ENCODE assay signal across 11 cellular contexts in the genomic region with DNA sequence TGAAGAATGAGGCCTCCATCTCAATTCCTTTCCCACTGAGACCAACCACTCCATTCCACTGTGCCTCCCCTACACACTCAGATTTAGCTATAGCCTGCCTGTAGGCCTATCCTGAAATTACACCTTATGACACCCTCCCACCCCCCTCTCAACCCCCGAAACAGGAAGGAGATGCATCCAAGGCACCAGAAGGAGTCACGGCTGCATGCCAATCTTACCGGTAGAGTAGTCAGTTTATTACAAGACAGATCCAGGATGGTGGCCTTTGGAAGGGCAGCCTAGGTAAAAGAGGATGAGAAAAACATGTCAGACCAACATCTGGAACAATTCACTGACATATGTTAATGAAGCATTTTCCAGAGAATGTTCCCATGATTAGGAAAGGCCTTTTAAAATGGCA. TPM values are rescaled to one million over a fixed set of nuclear protein-coding genes. Genes with fewer than 3 reads are reported as not detected.
DNase-seq lines count a peak whose midpoint lies in the region; ATAC-seq, FAIRE-seq and TF ChIP-seq lines count a peak whose summit lies in the region.
"Had no signal": no experiment of that assay in that cellular context is flagged by ENCODE, and none has a peak within 500 bp of the region (broad histone marks: within the 10 kb centered on the region; RNA-seq: fewer than 3 reads in every experiment).

No MANE protein-coding gene starts in this region.

- H3K4me1 ChIP-seq in BLaER1 (peaks cover 24% of the 10 kb centered on the region), GM23248 (ENCODE audit: insufficient read depth) (peaks cover 18% of the 10 kb centered on the region), keratinocyte (ENCODE audit: control insufficient read depth, extremely low read depth, insufficient read depth, low read length) (peaks cover 17% of the 10 kb centered on the region), upper lobe of left lung (peaks cover 22 to 29% (median 26%) of the 10 kb centered on the region in 4 donors), BE2C (no peaks in the 10 kb centered on the region)

- H2AFZ ChIP-seq in GM23248, result no peak overlapping the region
- no peak overlapping the region for H2AFZ ChIP-seq in keratinocyte (ENCODE audit: control insufficient read depth, low read length)

- no peak overlapping the region for H3K4me3 ChIP-seq in BLaER1
- peak overlapping the region; percentile 96 for H3K4me3 ChIP-seq in GM23248
- peak overlapping the region in 2 of 3 experiments; percentile 16 to 30 for H3K4me3 ChIP-seq in keratinocyte (ENCODE audit: control insufficient read depth in 2 of 3, extremely low read depth in 1 of 3, insufficient read depth in 2 of 3, low read depth in 1 of 3, low read length in 3 of 3)
- H3K4me3 ChIP-seq in upper lobe of left lung, result peak overlapping the region in 1 of 4 donors; percentile 95
- H3K4me3 ChIP-seq in BE2C (ENCODE audit: low read depth, low read length), result no peak overlapping the region
- H3K4me3 ChIP-seq: ovary had no signal

- peaks cover 65% of the 10 kb centered on the region for H4K20me1 ChIP-seq in BLaER1
- H4K20me1 ChIP-seq in GM23248 (ENCODE audit: insufficient read depth), result peaks cover 7% of the 10 kb centered on the region; the same call in 1 of the 2 replicates
- H4K20me1 ChIP-seq in keratinocyte (ENCODE audit: control insufficient read depth, extremely low read depth, insufficient read depth, low read length), result peaks cover 8% of the 10 kb centered on the region

- peaks cover 24% of the 10 kb centered on the region for H3K4me1 Mint-ChIP-seq in activated T-helper 2 cell treated with anti-CD3 and anti-CD28 coated beads, Interferon-gamma antibody, Interleukin-2, Interleukin-4, amounts not matched to agents 10 μg/mL and 5 μg/mL and 100 μg/mL, durations not matched to agents 14 hours and 24 hours and 36 hours (ENCODE audit: low read depth)

- H3K79me2 ChIP-seq in GM23248 (ENCODE audit: insufficient read depth) (peaks cover 76% of the 10 kb centered on the region), keratinocyte (ENCODE audit: control insufficient read depth, insufficient read depth, low read length) (peaks cover 69% of the 10 kb centered on the region)

- dilution Hi-C loops in keratinocyte (cut with MboI; ENCODE audit: extremely low pct_ligation_motif_present, low sequenced_read_pairs), result no loop called here

- H3K9me3 Mint-ChIP-seq in activated T-helper 2 cell treated with anti-CD3 and anti-CD28 coated beads, Interferon-gamma antibody, Interleukin-2, Interleukin-4, amounts not matched to agents 10 μg/mL and 5 μg/mL and 100 μg/mL, durations not matched to agents 14 hours and 24 hours and 36 hours, result peaks cover 2% of the 10 kb centered on the region

- 0 out of 2 replicates have a peak, but pooled peaks cover 9% of the 10 kb centered on the region for H3F3A ChIP-seq in GM23248 (ENCODE audit: insufficient read depth)

- H3K36me3 ChIP-seq in BLaER1 (peaks cover 62% of the 10 kb centered on the region), GM23248 (ENCODE audit: low read depth) (peaks cover 50% of the 10 kb centered on the region), keratinocyte (ENCODE audit: control insufficient read depth in 2 of 2, extremely low read depth in 1 of 2, insufficient read depth in 2 of 2, low read length in 2 of 2) (peaks cover 29 to 54% of the 10 kb centered on the region in 2 experiments), upper lobe of left lung (peaks cover 38 to 58% (median 52%) of the 10 kb centered on the region in 4 donors), BE2C (peaks cover 49% of the 10 kb centered on the region)
- H3K36me3 ChIP-seq: ovary had no signal

- ATAC-seq in upper lobe of left lung (ENCODE audit: low FRiP score in 2 of 2), result no peak
- ATAC-seq in GM21390 (IDR thresholded peaks at IDR 0.05; ENCODE audit: unreplicated experiment), result no peak

- intact Hi-C loops in activated T-helper 2 cell treated with anti-CD3 and anti-CD28 coated beads, Interferon-gamma antibody, Interleukin-2, Interleukin-4, amounts not matched to agents 10 μg/mL and 5 μg/mL and 100 μg/mL, durations not matched to agents 14 hours and 24 hours and 36 hours (cut with micrococcal nuclease), result no loop called here

- H3K9ac ChIP-seq in BLaER1, result no peak overlapping the region
- H3K9ac ChIP-seq in GM23248, result peak overlapping the region; percentile 100
- peak overlapping the region; percentile 36 for H3K9ac ChIP-seq in keratinocyte (ENCODE audit: control insufficient read depth, extremely low read depth, insufficient read depth, low read length)

- no peaks in the 10 kb centered on the region for H3K27me3 Mint-ChIP-seq in activated T-helper 2 cell treated with anti-CD3 and anti-CD28 coated beads, Interferon-gamma antibody, Interleukin-2, Interleukin-4, amounts not matched to agents 10 μg/mL and 5 μg/mL and 100 μg/mL, durations not matched to agents 14 hours and 24 hours and 36 hours (ENCODE audit: low read depth)

- no peak overlapping the region for H3K27ac ChIP-seq in BLaER1
- no peak overlapping the region for H3K27ac ChIP-seq in GM23248
- no peak overlapping the region for H3K27ac ChIP-seq in keratinocyte (ENCODE audit: control insufficient read depth, insufficient read depth, low read length)
- H3K27ac ChIP-seq in upper lobe of left lung, result peak overlapping the region in 1 of 4 donors; percentile 5
- H3K27ac ChIP-seq: ovary had no signal

- TF ChIP-seq POLR2A in upper lobe of left lung (IDR thresholded peaks at IDR 0.05), result no peak

- H3K4me2 ChIP-seq in BLaER1, result peak overlapping the region; percentile 96; the same call in 1 of the 2 replicates
- H3K4me2 ChIP-seq in GM23248 (ENCODE audit: unreplicated experiment), result peak overlapping the region; percentile 96
- peak overlapping the region; percentile 95 for H3K4me2 ChIP-seq in keratinocyte (ENCODE audit: control insufficient read depth, extremely low read depth, insufficient read depth, low read depth, low read length)

- H3K27me3 ChIP-seq in BLaER1 (no peaks in the 10 kb centered on the region), GM23248 (replicated peaks; ENCODE audit: insufficient read depth) (no peaks in the 10 kb centered on the region), keratinocyte (ENCODE audit: control insufficient read depth, extremely low read depth, insufficient read depth, low read length) (no peaks in the 10 kb centered on the region), upper lobe of left lung (no peaks in the 10 kb centered on the region), BE2C (no peaks in the 10 kb centered on the region)
- H3K27me3 ChIP-seq: ovary had no signal

- TF ChIP-seq CTCF in keratinocyte (optimal IDR thresholded peaks at IDR 0.05 in 1 of 3, IDR thresholded peaks at IDR 0.05 in 1 of 3, conservative IDR thresholded peaks at IDR 0.05 in 1 of 3; ENCODE audit: extremely low read depth in 1 of 3, insufficient read depth in 2 of 3, low read length in 3 of 3) (peak in 1 of 3 experiments; percentile 8), upper lobe of left lung (IDR thresholded peaks at IDR 0.05) (no peak), BE2C (IDR thresholded peaks at IDR 0.05; ENCODE audit: low read depth, low read length) (no peak)

- TF ChIP-seq EP300 in upper lobe of left lung (IDR thresholded peaks at IDR 0.05), result no peak

- no peaks in the 10 kb centered on the region for H3K9me1 ChIP-seq in keratinocyte (ENCODE audit: control insufficient read depth, extremely low read depth, insufficient read depth, low read length)

- no peak for FAIRE-seq in keratinocyte (lab: Jason Lieb, UNC)
- FAIRE-seq: islet of Langerhans had no signal

- H3K36me3 Mint-ChIP-seq in activated T-helper 2 cell treated with anti-CD3 and anti-CD28 coated beads, Interferon-gamma antibody, Interleukin-2, Interleukin-4, amounts not matched to agents 10 μg/mL and 5 μg/mL and 100 μg/mL, durations not matched to agents 14 hours and 24 hours and 36 hours (ENCODE audit: low read depth), result peaks cover 61% of the 10 kb centered on the region

- peak overlapping the region; percentile 99 for H3K4me3 Mint-ChIP-seq in activated T-helper 2 cell treated with anti-CD3 and anti-CD28 coated beads, Interferon-gamma antibody, Interleukin-2, Interleukin-4, amounts not matched to agents 10 μg/mL and 5 μg/mL and 100 μg/mL, durations not matched to agents 14 hours and 24 hours and 36 hours (ENCODE audit: low read depth)

- no peaks in the 10 kb centered on the region for H3K9me2 ChIP-seq in GM23248 (ENCODE audit: insufficient read depth)

- DNase-seq in GM23248 (peak; percentile 40), keratinocyte (ENCODE audit: low read depth, low spot score) (no peak), NCI-H1048 (lab: John Stamatoyannopoulos, UW) (no peak), upper lobe of left lung (no peak), BE2C (no peak)
- DNase-seq in activated T-helper 2 cell treated with anti-CD3 and anti-CD28 coated beads, Interferon-gamma antibody, Interleukin-2, Interleukin-4, amounts not matched to agents 10 μg/mL and 5 μg/mL and 100 μg/mL, durations not matched to agents 14 hours and 24 hours and 36 hours (ENCODE audit: low spot score), result no peak
- DNase-seq: NCI-H69, ovary had no signal

- WGBS in GM23248 (ENCODE audit: low coverage in 1 of 2, low lambda C conversion rate in 2 of 2, missing lambda C conversion rate in 2 of 2), 2 experiments, result 2 to 4% methylated on average over 3 of the region's 3 CpGs
- WGBS in upper lobe of left lung, 2 donors, result 42 to 44% methylated on average over 3 of the region's 3 CpGs

- H3K9me3 ChIP-seq in BLaER1 (peaks cover 12% of the 10 kb centered on the region), GM23248 (ENCODE audit: low read depth) (no peaks in the 10 kb centered on the region), keratinocyte (ENCODE audit: control insufficient read depth, low read depth, low read length) (no peaks in the 10 kb centered on the region), upper lobe of left lung (no peaks in the 10 kb centered on the region), BE2C (no peaks in the 10 kb centered on the region)
- H3K9me3 ChIP-seq: ovary had no signal

- H3K27ac Mint-ChIP-seq in activated T-helper 2 cell treated with anti-CD3 and anti-CD28 coated beads, Interferon-gamma antibody, Interleukin-2, Interleukin-4, amounts not matched to agents 10 μg/mL and 5 μg/mL and 100 μg/mL, durations not matched to agents 14 hours and 24 hours and 36 hours, result no peak overlapping the region

- in situ Hi-C loops in GM23248 (cut with MboI), result no loop called here

RNA-seq across cellular contexts. Expression of gene LRRC59, which starts 2.6 kb away (rescaled TPM):
- 144 and 164 TPM in 2 replicates for total RNA-seq in GM23248 (2014; rRNA removed; shearing (Covaris generic))
- polyA plus RNA-seq in GM23248 (2016; fragmentation: Nextera tagmentation; extraction: Ambion mirVana) (110 and 111 TPM in 2 replicates), keratinocyte (90.4 to 162 TPM (median 152 TPM) in 3 replicates)
- 118 and 119 TPM in 2 replicates for total RNA-seq in activated T-helper 2 cell treated with anti-CD3 and anti-CD28 coated beads, Interferon-gamma antibody, Interleukin-2, Interleukin-4, amounts not matched to agents 10 μg/mL and 5 μg/mL and 100 μg/mL, durations not matched to agents 14 hours and 24 hours and 36 hours
- 25.2 TPM for polyA plus RNA-seq in keratinocyte (2011; ENCODE audit: low read depth)
- 134 and 193 TPM in 2 replicates for polyA plus RNA-seq in keratinocyte (2011; cell fraction: cytosol; rRNA removed)
- 99.4 and 102 TPM in 2 replicates for polyA plus RNA-seq in keratinocyte (2011; cell fraction: nucleus; rRNA removed)
- 52.5 and 197 TPM in 2 replicates for polyA plus RNA-seq in keratinocyte (2012; ENCODE audit: low replicate concordance)
- 122 to 199 TPM (median 164 TPM) in 3 replicates for polyA minus RNA-seq in keratinocyte
- polyA minus RNA-seq in keratinocyte (2011; cell fraction: cytosol; rRNA and poly(A)+ RNA removed), result 102 TPM
- polyA minus RNA-seq in keratinocyte (2011; cell fraction: nucleus; rRNA and poly(A)+ RNA removed), result 38.3 and 62.2 TPM in 2 replicates
- total RNA-seq in upper lobe of left lung, result 100 to 1,000 TPM in 1 of 6 donors, 10 to 100 TPM in 5; 19.9 to 135 (median 67.0) TPM
- 302 TPM for polyA plus RNA-seq in BE2C (2012; ENCODE audit: insufficient read depth, insufficient read length, low read depth)

RNA-seq across cellular contexts. Expression of gene EME1, which starts 21.7 kb away (rescaled TPM):
- total RNA-seq in GM23248 (2014; rRNA removed; shearing (Covaris generic)), result 1.1 and 4.3 TPM in 2 replicates
- polyA plus RNA-seq in GM23248 (2016; fragmentation: Nextera tagmentation; extraction: Ambion mirVana), result 3.8 and 4.1 TPM in 2 replicates
- 26.8 and 28.6 TPM in 2 replicates for total RNA-seq in activated T-helper 2 cell treated with anti-CD3 and anti-CD28 coated beads, Interferon-gamma antibody, Interleukin-2, Interleukin-4, amounts not matched to agents 10 μg/mL and 5 μg/mL and 100 μg/mL, durations not matched to agents 14 hours and 24 hours and 36 hours
- polyA plus RNA-seq in keratinocyte, result 1.6 to 5.6 TPM (median 4.7 TPM) in 3 replicates
- not detected for polyA plus RNA-seq in keratinocyte (2011; ENCODE audit: low read depth)
- polyA plus RNA-seq in keratinocyte (2011; cell fraction: cytosol; rRNA removed), result 1.1 and 1.2 TPM in 2 replicates
- polyA plus RNA-seq in keratinocyte (2011; cell fraction: nucleus; rRNA removed), result 7.0 and 7.7 TPM in 2 replicates
- 0.31 and 3.6 TPM in 2 replicates for polyA plus RNA-seq in keratinocyte (2012; ENCODE audit: low replicate concordance)
- polyA minus RNA-seq in keratinocyte, result 1.1 to 4.0 TPM (median 1.4 TPM) in 3 replicates
- not detected for polyA minus RNA-seq in keratinocyte (2011; cell fraction: cytosol; rRNA and poly(A)+ RNA removed)
- polyA minus RNA-seq in keratinocyte (2011; cell fraction: nucleus; rRNA and poly(A)+ RNA removed), result 0.32 and 3.1 TPM in 2 replicates
- total RNA-seq in upper lobe of left lung, result 10 to 100 TPM in 1 of 6 donors, 1 to 10 TPM in 2, under 1 TPM in 1, not detected in 2; 0.30 to 12.1 (median 1.2) TPM
- 7.6 TPM for polyA plus RNA-seq in BE2C (2012; ENCODE audit: insufficient read depth, insufficient read length, low read depth)

RNA-seq across cellular contexts. Expression of gene MRPL27, which starts 21.7 kb away (rescaled TPM):
- total RNA-seq in GM23248 (2014; rRNA removed; shearing (Covaris generic)), result 49.3 and 57.9 TPM in 2 replicates
- 115 and 120 TPM in 2 replicates for polyA plus RNA-seq in GM23248 (2016; fragmentation: Nextera tagmentation; extraction: Ambion mirVana)
- total RNA-seq in activated T-helper 2 cell treated with anti-CD3 and anti-CD28 coated beads, Interferon-gamma antibody, Interleukin-2, Interleukin-4, amounts not matched to agents 10 μg/mL and 5 μg/mL and 100 μg/mL, durations not matched to agents 14 hours and 24 hours and 36 hours, result 95.2 and 95.6 TPM in 2 replicates
- 106 to 130 TPM (median 123 TPM) in 3 replicates for polyA plus RNA-seq in keratinocyte
- polyA plus RNA-seq in keratinocyte (2011; ENCODE audit: low read depth), result 48.6 TPM
- 97.2 and 104 TPM in 2 replicates for polyA plus RNA-seq in keratinocyte (2011; cell fraction: cytosol; rRNA removed)
- 77.6 and 82.3 TPM in 2 replicates for polyA plus RNA-seq in keratinocyte (2011; cell fraction: nucleus; rRNA removed)
- polyA plus RNA-seq in keratinocyte (2012; ENCODE audit: low replicate concordance), result 84.6 and 121 TPM in 2 replicates
- polyA minus RNA-seq in keratinocyte, result 41.0 to 62.1 TPM (median 43.0 TPM) in 3 replicates
- polyA minus RNA-seq in keratinocyte (2011; cell fraction: cytosol; rRNA and poly(A)+ RNA removed), result 28.8 TPM
- polyA minus RNA-seq in keratinocyte (2011; cell fraction: nucleus; rRNA and poly(A)+ RNA removed), result 11.7 and 11.8 TPM in 2 replicates
- 10 to 100 TPM in 5 of 6 donors, 1 to 10 TPM in 1; 7.3 to 59.1 (median 50.6) TPM for total RNA-seq in upper lobe of left lung
- polyA plus RNA-seq in BE2C (2012; ENCODE audit: insufficient read depth, insufficient read length, low read depth), result 201 TPM

RNA-seq across cellular contexts. Expression of gene ACSF2, which starts 31.3 kb away (rescaled TPM):
- total RNA-seq in GM23248 (2014; rRNA removed; shearing (Covaris generic)), result 8.6 and 18.7 TPM in 2 replicates
- polyA plus RNA-seq in GM23248 (2016; fragmentation: Nextera tagmentation; extraction: Ambion mirVana) (3.2 and 3.7 TPM in 2 replicates), keratinocyte (57.6 to 102 TPM (median 71.9 TPM) in 3 replicates)
- total RNA-seq in activated T-helper 2 cell treated with anti-CD3 and anti-CD28 coated beads, Interferon-gamma antibody, Interleukin-2, Interleukin-4, amounts not matched to agents 10 μg/mL and 5 μg/mL and 100 μg/mL, durations not matched to agents 14 hours and 24 hours and 36 hours, result 23.5 and 28.2 TPM in 2 replicates
- 101 TPM for polyA plus RNA-seq in keratinocyte (2011; ENCODE audit: low read depth)
- polyA plus RNA-seq in keratinocyte (2011; cell fraction: cytosol; rRNA removed), result 44.9 and 50.9 TPM in 2 replicates
- 241 and 303 TPM in 2 replicates for polyA plus RNA-seq in keratinocyte (2011; cell fraction: nucleus; rRNA removed)
- polyA plus RNA-seq in keratinocyte (2012; ENCODE audit: low replicate concordance), result 46.5 and 47.5 TPM in 2 replicates
- 92.0 to 164 TPM (median 110 TPM) in 3 replicates for polyA minus RNA-seq in keratinocyte
- 35.7 TPM for polyA minus RNA-seq in keratinocyte (2011; cell fraction: cytosol; rRNA and poly(A)+ RNA removed)
- polyA minus RNA-seq in keratinocyte (2011; cell fraction: nucleus; rRNA and poly(A)+ RNA removed), result 93.2 and 125 TPM in 2 replicates
- total RNA-seq in upper lobe of left lung, result 100 to 1,000 TPM in 4 of 6 donors, 10 to 100 TPM in 2; 52.3 to 239 (median 120) TPM
- 7.5 TPM for polyA plus RNA-seq in BE2C (2012; ENCODE audit: insufficient read depth, insufficient read length, low read depth)

RNA-seq across cellular contexts. Expression of gene XYLT2, which starts 48.8 kb away (rescaled TPM):
- 43.6 and 70.1 TPM in 2 replicates for total RNA-seq in GM23248 (2014; rRNA removed; shearing (Covaris generic))
- 25.3 and 27.3 TPM in 2 replicates for polyA plus RNA-seq in GM23248 (2016; fragmentation: Nextera tagmentation; extraction: Ambion mirVana)
- total RNA-seq in activated T-helper 2 cell treated with anti-CD3 and anti-CD28 coated beads, Interferon-gamma antibody, Interleukin-2, Interleukin-4, amounts not matched to agents 10 μg/mL and 5 μg/mL and 100 μg/mL, durations not matched to agents 14 hours and 24 hours and 36 hours, result 134 and 143 TPM in 2 replicates
- 15.3 to 28.3 TPM (median 18.3 TPM) in 3 replicates for polyA plus RNA-seq in keratinocyte
- polyA plus RNA-seq in keratinocyte (2011; ENCODE audit: low read depth), result 9.4 TPM
- 4.1 and 9.7 TPM in 2 replicates for polyA plus RNA-seq in keratinocyte (2011; cell fraction: cytosol; rRNA removed)
- polyA plus RNA-seq in keratinocyte (2011; cell fraction: nucleus; rRNA removed), result 39.7 and 54.2 TPM in 2 replicates
- polyA plus RNA-seq in keratinocyte (2012; ENCODE audit: low replicate concordance), result 15.2 and 29.2 TPM in 2 replicates
- polyA minus RNA-seq in keratinocyte, result 38.9 to 80.6 TPM (median 56.6 TPM) in 3 replicates
- 41.2 TPM for polyA minus RNA-seq in keratinocyte (2011; cell fraction: cytosol; rRNA and poly(A)+ RNA removed)
- 108 and 118 TPM in 2 replicates for polyA minus RNA-seq in keratinocyte (2011; cell fraction: nucleus; rRNA and poly(A)+ RNA removed)
- total RNA-seq in upper lobe of left lung, result 10 to 100 TPM; 16.4 to 33.5 (median 19.2) TPM
- polyA plus RNA-seq in BE2C (2012; ENCODE audit: insufficient read depth, insufficient read length, low read depth), result 15.8 TPM

Comparison
In these comparisons a context has a peak if more than half of its experiments do, and no peak if none do; other contexts are left out.
1. H3K4me3 ChIP-seq: peak in GM23248 (single experiment) and keratinocyte (2 of 3); none in BLaER1 (single experiment) and BE2C (single experiment).
2. Peak in every context shown above with its lines, with median percentiles within 50 percentile points of each other: H3K4me2 ChIP-seq.